ENCODE assay signal across 1 cellular context in genomic region chr3:190307164-190307545, GRCh38.
A peak's percentile ranks its signal among the peaks of the same experiment; 100 is the strongest.
TF ChIP-seq lines count a peak whose summit lies in the region.

No MANE protein-coding gene starts in this region.

TF ChIP-seq in HepG2, 621 proteins besides CTCF, POLR2A, EP300 and RAD21 (continued from another document and continues in another):
- TF ChIP-seq PRDM15 (CRISPR knock-in tag; IDR thresholded peaks at IDR 0.05) (no peak), HMGXB3 (CRISPR knock-in tag; IDR thresholded peaks at IDR 0.05; ENCODE audit: borderline replicate concordance) (peak; percentile 92), ZBTB49 (CRISPR knock-in tag; IDR thresholded peaks at IDR 0.05; ENCODE audit: borderline replicate concordance) (no peak), BCLAF1 (IDR thresholded peaks at IDR 0.05) (no peak), TRIM22 (IDR thresholded peaks at IDR 0.05) (no peak), DNMT3B (CRISPR knock-in tag; conservative IDR thresholded peaks at IDR 0.05) (no peak), SMARCC2 (IDR thresholded peaks at IDR 0.05) (peak; percentile 95), THAP11 (CRISPR knock-in tag; IDR thresholded peaks at IDR 0.05) (peak; percentile 61; the same call in 1 of the 2 replicates), HOXA5 (CRISPR knock-in tag; IDR thresholded peaks at IDR 0.05) (peak; percentile 80; the same call in 1 of the 2 replicates), ELF3 (CRISPR knock-in tag; IDR thresholded peaks at IDR 0.05) (peak; percentile 86), NBN (conservative IDR thresholded peaks at IDR 0.05) (no peak), GMEB1 (CRISPR knock-in tag; IDR thresholded peaks at IDR 0.05; ENCODE audit: borderline replicate concordance) (no peak), ZFP62 (CRISPR knock-in tag; IDR thresholded peaks at IDR 0.05) (no peak), ZNF280B (CRISPR knock-in tag; IDR thresholded peaks at IDR 0.05; ENCODE audit: borderline replicate concordance) (no peak), TBL1XR1 (IDR thresholded peaks at IDR 0.05; ENCODE audit: borderline replicate concordance, low read length, partially characterized antibody) (peak; percentile 29), ZZZ3 (CRISPR knock-in tag; IDR thresholded peaks at IDR 0.05; ENCODE audit: borderline replicate concordance) (no peak), SIN3A (IDR thresholded peaks at IDR 0.05; ENCODE audit: borderline replicate concordance, low read depth, low read length) (no peak), TCF7L2 (IDR thresholded peaks at IDR 0.05; ENCODE audit: low read depth, low read length) (no peak), NFYB (CRISPR knock-in tag; IDR thresholded peaks at IDR 0.05) (no peak), FOXK2 (IDR thresholded peaks at IDR 0.05) (0 out of 2 replicates have a peak, but pooled peaks have one; percentile 55), ZNF781 (CRISPR knock-in tag; IDR thresholded peaks at IDR 0.05; ENCODE audit: borderline replicate concordance, not compliant biosample characterization) (no peak), GATAD1 (CRISPR knock-in tag; IDR thresholded peaks at IDR 0.05) (no peak), IRF1 (CRISPR knock-in tag; IDR thresholded peaks at IDR 0.05; ENCODE audit: low read depth) (no peak), SMARCE1 (IDR thresholded peaks at IDR 0.05; ENCODE audit: borderline replicate concordance) (peak; percentile 94), ZNF253 (CRISPR knock-in tag; IDR thresholded peaks at IDR 0.05; ENCODE audit: borderline replicate concordance) (no peak), RCOR2 (CRISPR knock-in tag; IDR thresholded peaks at IDR 0.05) (peak; percentile 91), CENPX (CRISPR knock-in tag; IDR thresholded peaks at IDR 0.05) (no peak), ZNF317 (CRISPR knock-in tag; IDR thresholded peaks at IDR 0.05) (no peak), BRF2 (CRISPR knock-in tag; IDR thresholded peaks at IDR 0.05) (peak; percentile 49; the same call in 1 of the 2 replicates), ZBTB39 (CRISPR knock-in tag; IDR thresholded peaks at IDR 0.05) (no peak), NCOR1 (IDR thresholded peaks at IDR 0.05; ENCODE audit: borderline replicate concordance, low read length) (peak; percentile 93)
